ENCODE assay signal across 8 cellular contexts in genomic region chr7:32506266-32507054, GRCh38. TPM values are rescaled to one million over a fixed set of nuclear protein-coding genes. Genes with fewer than 3 reads are reported as not detected.
A peak's percentile ranks its signal among the peaks of the same experiment; 100 is the strongest.
DNase-seq lines count a peak whose midpoint lies in the region; ATAC-seq, FAIRE-seq and TF ChIP-seq lines count a peak whose summit lies in the region.

No MANE protein-coding gene starts in this region.

- H3K9ac ChIP-seq in kidney (ENCODE audit: low read length in 2 of 2): no peak overlapping the region

- intact Hi-C loops in kidney (cut with DNase I): loop anchor here (10.0 kb wide), 1 partner anchor 78 kb away; no protein-coding TSS in a partner anchor

- no peaks in the 10 kb centered on the region for H3K27me3 ChIP-seq in CD8-positive, alpha-beta memory T cell (ENCODE audit: insufficient read depth, low read length, poor library complexity, severe bottlenecking)
- no peaks in the 10 kb centered on the region for H3K27me3 ChIP-seq in SJSA1 (replicated peaks)

- H3K27me3 Mint-ChIP-seq in CD8-positive, alpha-beta memory T cell: no peaks in the 10 kb centered on the region

- H3K4me3 Mint-ChIP-seq in CD8-positive, alpha-beta memory T cell: peak overlapping the region in 6 of 7 donors; percentile 19 to 68 (median 62)

- peaks cover 4 to 28% (median 4%) of the 10 kb centered on the region in 3 donors for H3K36me3 Mint-ChIP-seq in CD8-positive, alpha-beta memory T cell

- TF ChIP-seq CTCF in fibroblast of villous mesenchyme (IDR thresholded peaks at IDR 0.05; ENCODE audit: insufficient read depth, low read depth, low read length) (no peak), kidney (IDR thresholded peaks at IDR 0.05; ENCODE audit: borderline replicate concordance, extremely low read depth, insufficient read depth) (no peak)

- H3K9me3 ChIP-seq in CD8-positive, alpha-beta memory T cell (ENCODE audit: low read length): no peaks in the 10 kb centered on the region
- H3K9me3 ChIP-seq in SJSA1 (replicated peaks): no peaks in the 10 kb centered on the region
- no peaks in the 10 kb centered on the region for H3K9me3 ChIP-seq in kidney (ENCODE audit: control insufficient read depth in 1 of 2, low read length in 2 of 2)

- H3K27ac Mint-ChIP-seq in CD8-positive, alpha-beta memory T cell: peak overlapping the region in 4 of 8 donors; percentile 31 to 85 (median 71)

- CTCF ChIA-PET in CD8-positive, alpha-beta memory T cell (lab: Charles Lee): no interaction called here

- H3K4me1 Mint-ChIP-seq in CD8-positive, alpha-beta memory T cell: peaks cover 55 to 81% (median 68%) of the 10 kb centered on the region in 3 donors

- FAIRE-seq in kidney (lab: Jason Lieb, UNC): no peak

- no peak for ATAC-seq in GM19452 (IDR thresholded peaks at IDR 0.05; ENCODE audit: unreplicated experiment)

- no peak for DNase-seq in CD8-positive, alpha-beta memory T cell
- DNase-seq in HCEC 1CT (peak; percentile 97), SJSA1 (ENCODE audit: low read depth in 1 of 2, low spot score in 2 of 2) (peak; percentile 40 to 52), fibroblast of villous mesenchyme (ENCODE audit: low read depth) (peak; percentile 87), Ammon's horn (ENCODE audit: low spot score) (no peak), hypothalamus (lab: John Stamatoyannopoulos, UW) (no peak), kidney (no peak)

- peak overlapping the region; percentile 45 for H3K27ac ChIP-seq in CD8-positive, alpha-beta memory T cell (ENCODE audit: low read depth, low read length)
- H3K27ac ChIP-seq in SJSA1: peak overlapping the region; percentile 61
- no peak overlapping the region for H3K27ac ChIP-seq in kidney (ENCODE audit: low read depth in 2 of 2, low read length in 2 of 2)

- no peaks in the 10 kb centered on the region for H3K36me3 ChIP-seq in CD8-positive, alpha-beta memory T cell (ENCODE audit: insufficient read depth, low read length)
- H3K36me3 ChIP-seq in SJSA1: peaks cover 28% of the 10 kb centered on the region
- H3K36me3 ChIP-seq in kidney (ENCODE audit: control insufficient read depth in 1 of 2, insufficient read depth in 2 of 2, low read length in 2 of 2): no peaks in the 10 kb centered on the region

- no peak overlapping the region for H3K4me3 ChIP-seq in CD8-positive, alpha-beta memory T cell (ENCODE audit: low read length)
- H3K4me3 ChIP-seq in SJSA1 (no peak overlapping the region), fibroblast of villous mesenchyme (ENCODE audit: low read depth, low read length) (peak overlapping the region; percentile 16), kidney (ENCODE audit: low read length in 2 of 2) (no peak overlapping the region)

- peaks cover 26% of the 10 kb centered on the region for H3K4me1 ChIP-seq in CD8-positive, alpha-beta memory T cell (ENCODE audit: insufficient read depth, low read length)
- H3K4me1 ChIP-seq in SJSA1 (replicated peaks) (peaks cover 34% of the 10 kb centered on the region), kidney (ENCODE audit: control insufficient read depth in 1 of 2, insufficient read depth in 1 of 2, low read depth in 1 of 2, low read length in 2 of 2) (no peaks in the 10 kb centered on the region)

- no peaks in the 10 kb centered on the region for H3K9me3 Mint-ChIP-seq in CD8-positive, alpha-beta memory T cell

- POLR2A ChIA-PET in CD8-positive, alpha-beta memory T cell (lab: Charles Lee): interaction anchor here (1.8 kb wide), 1 partner anchor 11 kb away, joined by 5 read pairs; the partner anchor contains the start of gene AVL9

RNA-seq across cellular contexts. Expression of gene AVL9, which starts 11.2 kb away (rescaled TPM):
- 10 to 100 TPM; 49.6 to 57.0 TPM for total RNA-seq in CD8-positive, alpha-beta memory T cell
- 11.0 TPM for polyA plus RNA-seq in CD8-positive, alpha-beta memory T cell
- total RNA-seq in SJSA1 (2014; rRNA removed; shearing (Covaris generic)): 26.8 and 30.2 TPM in 2 replicates
- total RNA-seq in fibroblast of villous mesenchyme: 37.7 and 41.9 TPM in 2 replicates
- total RNA-seq in kidney: 39.9 TPM
- polyA plus RNA-seq in kidney (ENCODE audit: insufficient read depth, low read depth, low replicate concordance): 7.9 TPM

RNA-seq across cellular contexts. Expression of gene LSM5, which starts 16.3 kb away (rescaled TPM):
- 100 to 1,000 TPM; 130 to 133 TPM for total RNA-seq in CD8-positive, alpha-beta memory T cell
- 115 TPM for polyA plus RNA-seq in CD8-positive, alpha-beta memory T cell
- total RNA-seq in SJSA1 (2014; rRNA removed; shearing (Covaris generic)): 52.0 and 138 TPM in 2 replicates
- 27.1 and 37.1 TPM in 2 replicates for total RNA-seq in fibroblast of villous mesenchyme
- total RNA-seq in kidney: 35.6 TPM
- 69.4 TPM for polyA plus RNA-seq in kidney (ENCODE audit: insufficient read depth, low read depth, low replicate concordance)

Comparison
In these comparisons a context has a peak if more than half of its experiments do, and no peak if none do; other contexts are left out.
1. DNase-seq: peak in HCEC 1CT (single experiment), SJSA1 (2 of 2) and fibroblast of villous mesenchyme (single experiment); none in CD8-positive, alpha-beta memory T cell (0 of 5), Ammon's horn (single experiment), hypothalamus (0 of 51) and kidney (single experiment).
2. H3K27ac ChIP-seq: peak in CD8-positive, alpha-beta memory T cell (single experiment) and SJSA1 (single experiment); none in kidney (0 of 2).